Comparison of ENCODE assay signal across 2 cellular contexts in the genomic region with DNA sequence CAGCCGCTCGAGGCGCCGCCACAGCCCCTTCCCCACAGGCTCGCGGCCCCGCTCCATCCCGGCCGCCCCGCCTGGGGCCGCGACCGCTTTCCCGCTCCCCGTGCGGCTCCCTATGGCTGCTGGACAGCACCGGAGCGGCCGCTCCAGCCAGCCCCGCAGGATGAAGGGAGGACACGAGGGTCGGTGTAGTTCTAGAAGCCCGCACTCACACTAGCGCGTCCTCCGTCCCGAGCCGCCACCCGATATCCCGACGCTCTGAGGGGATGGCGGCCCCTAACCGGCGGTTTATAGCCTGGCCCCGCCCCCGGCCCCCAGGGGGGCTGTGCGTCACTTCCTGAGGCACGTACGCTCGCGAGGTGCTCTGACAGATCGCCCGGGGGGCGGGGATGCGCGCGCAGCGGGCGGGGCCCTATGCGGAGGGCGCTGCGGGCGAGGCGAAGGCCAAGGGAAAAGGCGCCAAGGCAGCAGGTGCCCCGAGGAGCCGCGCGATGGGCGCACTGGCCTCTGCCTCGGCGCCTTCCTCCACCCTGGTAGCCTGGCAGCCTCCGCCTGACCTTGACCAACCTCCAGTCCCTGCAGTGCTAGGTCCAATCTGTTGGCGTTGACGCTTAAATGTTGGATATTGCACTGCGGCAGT.
TF ChIP-seq lines count a peak whose summit lies in the region.

A gene (minus strand): TSS at position 257 of the 637 bp plus-strand sequence. CDS start 4,991 bp downstream, outside the sequence.

TF ChIP-seq in IMR-90, 13 proteins besides CTCF, POLR2A, EP300 and RAD21:
- TF ChIP-seq SMC3 (IDR thresholded peaks at IDR 0.05; ENCODE audit: low read depth, low read length): 0 out of 2 replicates have a peak, but pooled peaks have one; percentile 15
- TF ChIP-seq, protein P1, sequence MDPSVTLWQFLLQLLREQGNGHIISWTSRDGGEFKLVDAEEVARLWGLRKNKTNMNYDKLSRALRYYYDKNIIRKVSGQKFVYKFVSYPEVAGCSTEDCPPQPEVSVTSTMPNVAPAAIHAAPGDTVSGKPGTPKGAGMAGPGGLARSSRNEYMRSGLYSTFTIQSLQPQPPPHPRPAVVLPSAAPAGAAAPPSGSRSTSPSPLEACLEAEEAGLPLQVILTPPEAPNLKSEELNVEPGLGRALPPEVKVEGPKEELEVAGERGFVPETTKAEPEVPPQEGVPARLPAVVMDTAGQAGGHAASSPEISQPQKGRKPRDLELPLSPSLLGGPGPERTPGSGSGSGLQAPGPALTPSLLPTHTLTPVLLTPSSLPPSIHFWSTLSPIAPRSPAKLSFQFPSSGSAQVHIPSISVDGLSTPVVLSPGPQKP (IDR thresholded peaks at IDR 0.05; ENCODE audit: borderline replicate concordance, low read depth, low read length): no peak
- no peak for TF ChIP-seq MAFK (IDR thresholded peaks at IDR 0.05; ENCODE audit: low read depth, low read length)
- TF ChIP-seq CEBPB (IDR thresholded peaks at IDR 0.05; ENCODE audit: low read depth, low read length): no peak
- TF ChIP-seq, protein P2, sequence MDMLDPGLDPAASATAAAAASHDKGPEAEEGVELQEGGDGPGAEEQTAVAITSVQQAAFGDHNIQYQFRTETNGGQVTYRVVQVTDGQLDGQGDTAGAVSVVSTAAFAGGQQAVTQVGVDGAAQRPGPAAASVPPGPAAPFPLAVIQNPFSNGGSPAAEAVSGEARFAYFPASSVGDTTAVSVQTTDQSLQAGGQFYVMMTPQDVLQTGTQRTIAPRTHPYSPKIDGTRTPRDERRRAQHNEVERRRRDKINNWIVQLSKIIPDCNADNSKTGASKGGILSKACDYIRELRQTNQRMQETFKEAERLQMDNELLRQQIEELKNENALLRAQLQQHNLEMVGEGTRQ (IDR thresholded peaks at IDR 0.05; ENCODE audit: low read depth, low read length): no peak
- no peak for TF ChIP-seq RCOR1 (IDR thresholded peaks at IDR 0.05; ENCODE audit: insufficient replicate concordance, low read length)
- peak; percentile 88 for TF ChIP-seq MXI1 (IDR thresholded peaks at IDR 0.05; ENCODE audit: borderline replicate concordance, low read depth, low read length)
- peak; percentile 99 for TF ChIP-seq MAZ (IDR thresholded peaks at IDR 0.05; ENCODE audit: borderline replicate concordance, low read depth, low read length)
- TF ChIP-seq RFX5 (IDR thresholded peaks at IDR 0.05; ENCODE audit: low read depth, low read length): no peak
- TF ChIP-seq FOS (IDR thresholded peaks at IDR 0.05; ENCODE audit: low read depth, low read length): no peak
- TF ChIP-seq NFE2L2 (IDR thresholded peaks at IDR 0.05; ENCODE audit: low read depth, low read length): 0 out of 2 replicates have a peak, but pooled peaks have one; percentile 1
- TF ChIP-seq CHD1 (IDR thresholded peaks at IDR 0.05; ENCODE audit: low read depth, low read length): no peak
- 0 out of 2 replicates have a peak, but pooled peaks have one; percentile 17 for TF ChIP-seq BHLHE40 (IDR thresholded peaks at IDR 0.05; ENCODE audit: low read depth, low read length)

TF ChIP-seq in endothelial cell of umbilical vein, 7 proteins besides CTCF, POLR2A, EP300 and RAD21:
- TF ChIP-seq JUN (IDR thresholded peaks at IDR 0.05; ENCODE audit: borderline replicate concordance, insufficient read depth, insufficient read length, low read depth) (no peak), POLR2AphosphoS5 (IDR thresholded peaks at IDR 0.05; ENCODE audit: insufficient read depth, low read depth, low read length) (peak; percentile 98), FOS (IDR thresholded peaks at IDR 0.05; ENCODE audit: borderline replicate concordance, insufficient read depth, low read length) (peak; percentile 23)
